In the genomic region with DNA sequence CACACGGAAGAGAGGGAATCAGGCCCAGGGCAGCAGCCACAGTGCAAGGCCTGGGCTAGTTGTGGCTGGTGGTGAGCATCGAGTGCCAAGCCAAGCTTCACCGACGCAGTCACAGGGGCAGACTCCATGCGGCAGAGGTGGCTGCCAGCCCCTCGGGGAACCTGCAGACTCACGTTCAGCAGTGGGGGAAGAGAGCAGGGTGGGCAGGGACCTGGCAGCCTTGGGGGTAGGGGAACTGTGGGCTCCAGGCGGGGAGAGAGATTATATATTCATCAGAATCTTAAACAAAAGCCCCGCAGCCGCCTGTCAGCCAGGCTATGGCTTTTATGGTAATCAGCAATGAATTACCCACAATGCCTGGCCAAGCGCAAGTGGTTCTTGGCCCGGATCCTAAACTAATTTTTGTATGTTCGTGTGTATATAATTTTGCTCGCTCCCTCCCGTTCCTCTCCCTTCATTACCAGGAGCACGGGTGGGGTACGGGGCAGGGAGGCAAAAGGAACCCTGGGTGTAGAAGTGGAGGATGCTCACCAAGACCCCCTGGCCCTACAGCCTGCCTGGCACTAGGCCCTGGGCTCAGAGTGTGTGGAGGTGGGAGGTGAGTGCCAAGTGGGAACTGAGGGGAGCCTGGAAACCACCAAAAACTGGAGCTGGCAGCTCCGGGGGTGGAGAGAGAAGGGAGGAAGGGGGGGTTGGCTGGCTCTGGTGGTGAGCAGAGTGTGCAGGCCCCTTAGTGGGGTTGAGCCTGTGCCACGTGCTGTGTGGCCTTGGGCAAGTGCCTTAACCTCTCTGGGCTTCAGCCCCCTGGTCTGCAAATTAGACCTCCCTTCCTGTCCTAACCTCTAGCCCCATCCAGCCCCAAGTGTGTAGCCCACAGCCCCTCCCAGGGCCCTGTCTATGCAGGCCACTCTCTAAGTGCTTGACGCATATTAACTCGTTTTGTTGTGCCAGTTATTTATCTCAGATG, we compare ENCODE assay signal across 1 cellular context.
A peak's percentile ranks its signal among the peaks of the same experiment; 100 is the strongest.
TF ChIP-seq lines count a peak whose summit lies in the region.

No MANE protein-coding gene starts in this region.

TF ChIP-seq in K562, 482 proteins besides CTCF, POLR2A, EP300 and RAD21 (continued from another document and continues in another):
- TF ChIP-seq, protein P1, sequence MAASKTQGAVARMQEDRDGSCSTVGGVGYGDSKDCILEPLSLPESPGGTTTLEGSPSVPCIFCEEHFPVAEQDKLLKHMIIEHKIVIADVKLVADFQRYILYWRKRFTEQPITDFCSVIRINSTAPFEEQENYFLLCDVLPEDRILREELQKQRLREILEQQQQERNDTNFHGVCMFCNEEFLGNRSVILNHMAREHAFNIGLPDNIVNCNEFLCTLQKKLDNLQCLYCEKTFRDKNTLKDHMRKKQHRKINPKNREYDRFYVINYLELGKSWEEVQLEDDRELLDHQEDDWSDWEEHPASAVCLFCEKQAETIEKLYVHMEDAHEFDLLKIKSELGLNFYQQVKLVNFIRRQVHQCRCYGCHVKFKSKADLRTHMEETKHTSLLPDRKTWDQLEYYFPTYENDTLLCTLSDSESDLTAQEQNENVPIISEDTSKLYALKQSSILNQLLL (CRISPR knock-in tag; IDR thresholded peaks at IDR 0.05; ENCODE audit: borderline replicate concordance): no peak
- TF ChIP-seq ZBTB7A (IDR thresholded peaks at IDR 0.05; ENCODE audit: borderline replicate concordance, control insufficient read depth, low read depth, low read length) (peak; percentile 59; the same call in 1 of the 2 replicates), CREB1 (IDR thresholded peaks at IDR 0.05) (peak; percentile 49; the same call in 1 of the 2 replicates), CREB1 (CRISPR knock-in tag; IDR thresholded peaks at IDR 0.05) (0 out of 2 replicates have a peak, but pooled peaks have one; percentile 28), ZNF134 (CRISPR knock-in tag; conservative IDR thresholded peaks at IDR 0.05) (no peak), KAT8 (IDR thresholded peaks at IDR 0.05; ENCODE audit: low read depth) (no peak), ZEB2 (IDR thresholded peaks at IDR 0.05) (no peak), RFX5 (IDR thresholded peaks at IDR 0.05; ENCODE audit: low read depth, low read length) (no peak), PHB (CRISPR knock-in tag; IDR thresholded peaks at IDR 0.05) (peak; percentile 98), SAP30 (IDR thresholded peaks at IDR 0.05; ENCODE audit: borderline replicate concordance, insufficient read depth, low read depth, low read length, poor library complexity, severe bottlenecking) (no peak), KDM1A (IDR thresholded peaks at IDR 0.05) (peak; percentile 54 to 71; a peak in 3 of 4 replicates), U2AF2 (optimal IDR thresholded peaks at IDR 0.05; ENCODE audit: low read depth, low read length) (no peak), SIN3A (IDR thresholded peaks at IDR 0.05; ENCODE audit: borderline replicate concordance in 2 of 2, control insufficient read depth in 1 of 2, low read depth in 2 of 2, low read length in 2 of 2) (peak in 1 of 2 experiments; percentile 72; a peak in 1 of 4 replicates), TARDBP (IDR thresholded peaks at IDR 0.05) (no peak), RFX7 (CRISPR knock-in tag; IDR thresholded peaks at IDR 0.05) (peak; percentile 87), ZBTB1 (CRISPR knock-in tag; IDR thresholded peaks at IDR 0.05; ENCODE audit: borderline replicate concordance, low read depth) (no peak), ZNF3 (CRISPR knock-in tag; IDR thresholded peaks at IDR 0.05) (no peak), CEBPG (CRISPR knock-in tag; IDR thresholded peaks at IDR 0.05) (no peak), CEBPG (tag; conservative IDR thresholded peaks at IDR 0.05 in 1 of 2, IDR thresholded peaks at IDR 0.05 in 1 of 2) (no peak), ZFPM2 (CRISPR knock-in tag; IDR thresholded peaks at IDR 0.05) (peak; percentile 61; the same call in 1 of the 2 replicates), COPS2 (conservative IDR thresholded peaks at IDR 0.05) (no peak), POLR2G (IDR thresholded peaks at IDR 0.05; ENCODE audit: low read depth, low read length) (peak; percentile 93), HCFC1 (IDR thresholded peaks at IDR 0.05; ENCODE audit: low read depth, low read length) (no peak), XRCC3 (IDR thresholded peaks at IDR 0.05) (no peak), SUPT5H (IDR thresholded peaks at IDR 0.05) (peak; percentile 92), XRCC4 (IDR thresholded peaks at IDR 0.05; ENCODE audit: extremely low read depth, insufficient read depth, insufficient read length) (no peak), NCOA2 (IDR thresholded peaks at IDR 0.05; ENCODE audit: partially characterized antibody in 2 of 2) (no peak), HNRNPLL (IDR thresholded peaks at IDR 0.05; ENCODE audit: low read depth, low read length, poor library complexity, severe bottlenecking) (no peak), HNRNPL (IDR thresholded peaks at IDR 0.05; ENCODE audit: low read depth, low read length) (no peak), CREBBP (IDR thresholded peaks at IDR 0.05; ENCODE audit: low read depth, low read length) (no peak)
- TF ChIP-seq, protein P2, sequence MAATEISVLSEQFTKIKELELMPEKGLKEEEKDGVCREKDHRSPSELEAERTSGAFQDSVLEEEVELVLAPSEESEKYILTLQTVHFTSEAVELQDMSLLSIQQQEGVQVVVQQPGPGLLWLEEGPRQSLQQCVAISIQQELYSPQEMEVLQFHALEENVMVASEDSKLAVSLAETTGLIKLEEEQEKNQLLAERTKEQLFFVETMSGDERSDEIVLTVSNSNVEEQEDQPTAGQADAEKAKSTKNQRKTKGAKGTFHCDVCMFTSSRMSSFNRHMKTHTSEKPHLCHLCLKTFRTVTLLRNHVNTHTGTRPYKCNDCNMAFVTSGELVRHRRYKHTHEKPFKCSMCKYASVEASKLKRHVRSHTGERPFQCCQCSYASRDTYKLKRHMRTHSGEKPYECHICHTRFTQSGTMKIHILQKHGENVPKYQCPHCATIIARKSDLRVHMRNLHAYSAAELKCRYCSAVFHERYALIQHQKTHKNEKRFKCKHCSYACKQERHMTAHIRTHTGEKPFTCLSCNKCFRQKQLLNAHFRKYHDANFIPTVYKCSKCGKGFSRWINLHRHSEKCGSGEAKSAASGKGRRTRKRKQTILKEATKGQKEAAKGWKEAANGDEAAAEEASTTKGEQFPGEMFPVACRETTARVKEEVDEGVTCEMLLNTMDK (IDR thresholded peaks at IDR 0.05; ENCODE audit: borderline replicate concordance, insufficient read depth, low read depth, low read length, poor library complexity, severe bottlenecking): no peak
- TF ChIP-seq, protein P3, sequence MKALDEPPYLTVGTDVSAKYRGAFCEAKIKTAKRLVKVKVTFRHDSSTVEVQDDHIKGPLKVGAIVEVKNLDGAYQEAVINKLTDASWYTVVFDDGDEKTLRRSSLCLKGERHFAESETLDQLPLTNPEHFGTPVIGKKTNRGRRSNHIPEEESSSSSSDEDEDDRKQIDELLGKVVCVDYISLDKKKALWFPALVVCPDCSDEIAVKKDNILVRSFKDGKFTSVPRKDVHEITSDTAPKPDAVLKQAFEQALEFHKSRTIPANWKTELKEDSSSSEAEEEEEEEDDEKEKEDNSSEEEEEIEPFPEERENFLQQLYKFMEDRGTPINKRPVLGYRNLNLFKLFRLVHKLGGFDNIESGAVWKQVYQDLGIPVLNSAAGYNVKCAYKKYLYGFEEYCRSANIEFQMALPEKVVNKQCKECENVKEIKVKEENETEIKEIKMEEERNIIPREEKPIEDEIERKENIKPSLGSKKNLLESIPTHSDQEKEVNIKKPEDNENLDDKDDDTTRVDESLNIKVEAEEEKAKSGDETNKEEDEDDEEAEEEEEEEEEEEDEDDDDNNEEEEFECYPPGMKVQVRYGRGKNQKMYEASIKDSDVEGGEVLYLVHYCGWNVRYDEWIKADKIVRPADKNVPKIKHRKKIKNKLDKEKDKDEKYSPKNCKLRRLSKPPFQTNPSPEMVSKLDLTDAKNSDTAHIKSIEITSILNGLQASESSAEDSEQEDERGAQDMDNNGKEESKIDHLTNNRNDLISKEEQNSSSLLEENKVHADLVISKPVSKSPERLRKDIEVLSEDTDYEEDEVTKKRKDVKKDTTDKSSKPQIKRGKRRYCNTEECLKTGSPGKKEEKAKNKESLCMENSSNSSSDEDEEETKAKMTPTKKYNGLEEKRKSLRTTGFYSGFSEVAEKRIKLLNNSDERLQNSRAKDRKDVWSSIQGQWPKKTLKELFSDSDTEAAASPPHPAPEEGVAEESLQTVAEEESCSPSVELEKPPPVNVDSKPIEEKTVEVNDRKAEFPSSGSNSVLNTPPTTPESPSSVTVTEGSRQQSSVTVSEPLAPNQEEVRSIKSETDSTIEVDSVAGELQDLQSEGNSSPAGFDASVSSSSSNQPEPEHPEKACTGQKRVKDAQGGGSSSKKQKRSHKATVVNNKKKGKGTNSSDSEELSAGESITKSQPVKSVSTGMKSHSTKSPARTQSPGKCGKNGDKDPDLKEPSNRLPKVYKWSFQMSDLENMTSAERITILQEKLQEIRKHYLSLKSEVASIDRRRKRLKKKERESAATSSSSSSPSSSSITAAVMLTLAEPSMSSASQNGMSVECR (CRISPR knock-in tag; IDR thresholded peaks at IDR 0.05): no peak
- TF ChIP-seq, protein P4, sequence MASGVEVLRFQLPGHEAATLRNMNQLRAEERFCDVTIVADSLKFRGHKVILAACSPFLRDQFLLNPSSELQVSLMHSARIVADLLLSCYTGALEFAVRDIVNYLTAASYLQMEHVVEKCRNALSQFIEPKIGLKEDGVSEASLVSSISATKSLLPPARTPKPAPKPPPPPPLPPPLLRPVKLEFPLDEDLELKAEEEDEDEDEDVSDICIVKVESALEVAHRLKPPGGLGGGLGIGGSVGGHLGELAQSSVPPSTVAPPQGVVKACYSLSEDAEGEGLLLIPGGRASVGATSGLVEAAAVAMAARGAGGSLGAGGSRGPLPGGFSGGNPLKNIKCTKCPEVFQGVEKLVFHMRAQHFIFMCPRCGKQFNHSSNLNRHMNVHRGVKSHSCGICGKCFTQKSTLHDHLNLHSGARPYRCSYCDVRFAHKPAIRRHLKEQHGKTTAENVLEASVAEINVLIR (CRISPR knock-in tag; IDR thresholded peaks at IDR 0.05): no peak
- TF ChIP-seq, protein P5, sequence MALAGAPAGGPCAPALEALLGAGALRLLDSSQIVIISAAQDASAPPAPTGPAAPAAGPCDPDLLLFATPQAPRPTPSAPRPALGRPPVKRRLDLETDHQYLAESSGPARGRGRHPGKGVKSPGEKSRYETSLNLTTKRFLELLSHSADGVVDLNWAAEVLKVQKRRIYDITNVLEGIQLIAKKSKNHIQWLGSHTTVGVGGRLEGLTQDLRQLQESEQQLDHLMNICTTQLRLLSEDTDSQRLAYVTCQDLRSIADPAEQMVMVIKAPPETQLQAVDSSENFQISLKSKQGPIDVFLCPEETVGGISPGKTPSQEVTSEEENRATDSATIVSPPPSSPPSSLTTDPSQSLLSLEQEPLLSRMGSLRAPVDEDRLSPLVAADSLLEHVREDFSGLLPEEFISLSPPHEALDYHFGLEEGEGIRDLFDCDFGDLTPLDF (CRISPR knock-in tag; IDR thresholded peaks at IDR 0.05): no peak
- TF ChIP-seq, protein P6, sequence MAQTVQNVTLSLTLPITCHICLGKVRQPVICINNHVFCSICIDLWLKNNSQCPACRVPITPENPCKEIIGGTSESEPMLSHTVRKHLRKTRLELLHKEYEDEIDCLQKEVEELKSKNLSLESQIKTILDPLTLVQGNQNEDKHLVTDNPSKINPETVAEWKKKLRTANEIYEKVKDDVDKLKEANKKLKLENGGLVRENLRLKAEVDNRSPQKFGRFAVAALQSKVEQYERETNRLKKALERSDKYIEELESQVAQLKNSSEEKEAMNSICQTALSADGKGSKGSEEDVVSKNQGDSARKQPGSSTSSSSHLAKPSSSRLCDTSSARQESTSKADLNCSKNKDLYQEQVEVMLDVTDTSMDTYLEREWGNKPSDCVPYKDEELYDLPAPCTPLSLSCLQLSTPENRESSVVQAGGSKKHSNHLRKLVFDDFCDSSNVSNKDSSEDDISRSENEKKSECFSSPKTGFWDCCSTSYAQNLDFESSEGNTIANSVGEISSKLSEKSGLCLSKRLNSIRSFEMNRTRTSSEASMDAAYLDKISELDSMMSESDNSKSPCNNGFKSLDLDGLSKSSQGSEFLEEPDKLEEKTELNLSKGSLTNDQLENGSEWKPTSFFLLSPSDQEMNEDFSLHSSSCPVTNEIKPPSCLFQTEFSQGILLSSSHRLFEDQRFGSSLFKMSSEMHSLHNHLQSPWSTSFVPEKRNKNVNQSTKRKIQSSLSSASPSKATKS (CRISPR knock-in tag; IDR thresholded peaks at IDR 0.05): no peak
- TF ChIP-seq, protein P7, sequence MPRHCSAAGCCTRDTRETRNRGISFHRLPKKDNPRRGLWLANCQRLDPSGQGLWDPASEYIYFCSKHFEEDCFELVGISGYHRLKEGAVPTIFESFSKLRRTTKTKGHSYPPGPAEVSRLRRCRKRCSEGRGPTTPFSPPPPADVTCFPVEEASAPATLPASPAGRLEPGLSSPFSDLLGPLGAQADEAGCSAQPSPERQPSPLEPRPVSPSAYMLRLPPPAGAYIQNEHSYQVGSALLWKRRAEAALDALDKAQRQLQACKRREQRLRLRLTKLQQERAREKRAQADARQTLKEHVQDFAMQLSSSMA (CRISPR knock-in tag; IDR thresholded peaks at IDR 0.05): no peak
- TF ChIP-seq, protein P8, sequence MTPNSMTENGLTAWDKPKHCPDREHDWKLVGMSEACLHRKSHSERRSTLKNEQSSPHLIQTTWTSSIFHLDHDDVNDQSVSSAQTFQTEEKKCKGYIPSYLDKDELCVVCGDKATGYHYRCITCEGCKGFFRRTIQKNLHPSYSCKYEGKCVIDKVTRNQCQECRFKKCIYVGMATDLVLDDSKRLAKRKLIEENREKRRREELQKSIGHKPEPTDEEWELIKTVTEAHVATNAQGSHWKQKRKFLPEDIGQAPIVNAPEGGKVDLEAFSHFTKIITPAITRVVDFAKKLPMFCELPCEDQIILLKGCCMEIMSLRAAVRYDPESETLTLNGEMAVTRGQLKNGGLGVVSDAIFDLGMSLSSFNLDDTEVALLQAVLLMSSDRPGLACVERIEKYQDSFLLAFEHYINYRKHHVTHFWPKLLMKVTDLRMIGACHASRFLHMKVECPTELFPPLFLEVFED (CRISPR knock-in tag; conservative IDR thresholded peaks at IDR 0.05): peak; percentile 99
- TF ChIP-seq, protein P9, sequence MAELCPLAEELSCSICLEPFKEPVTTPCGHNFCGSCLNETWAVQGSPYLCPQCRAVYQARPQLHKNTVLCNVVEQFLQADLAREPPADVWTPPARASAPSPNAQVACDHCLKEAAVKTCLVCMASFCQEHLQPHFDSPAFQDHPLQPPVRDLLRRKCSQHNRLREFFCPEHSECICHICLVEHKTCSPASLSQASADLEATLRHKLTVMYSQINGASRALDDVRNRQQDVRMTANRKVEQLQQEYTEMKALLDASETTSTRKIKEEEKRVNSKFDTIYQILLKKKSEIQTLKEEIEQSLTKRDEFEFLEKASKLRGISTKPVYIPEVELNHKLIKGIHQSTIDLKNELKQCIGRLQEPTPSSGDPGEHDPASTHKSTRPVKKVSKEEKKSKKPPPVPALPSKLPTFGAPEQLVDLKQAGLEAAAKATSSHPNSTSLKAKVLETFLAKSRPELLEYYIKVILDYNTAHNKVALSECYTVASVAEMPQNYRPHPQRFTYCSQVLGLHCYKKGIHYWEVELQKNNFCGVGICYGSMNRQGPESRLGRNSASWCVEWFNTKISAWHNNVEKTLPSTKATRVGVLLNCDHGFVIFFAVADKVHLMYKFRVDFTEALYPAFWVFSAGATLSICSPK (IDR thresholded peaks at IDR 0.05; ENCODE audit: borderline replicate concordance): no peak
- TF ChIP-seq, protein P10, sequence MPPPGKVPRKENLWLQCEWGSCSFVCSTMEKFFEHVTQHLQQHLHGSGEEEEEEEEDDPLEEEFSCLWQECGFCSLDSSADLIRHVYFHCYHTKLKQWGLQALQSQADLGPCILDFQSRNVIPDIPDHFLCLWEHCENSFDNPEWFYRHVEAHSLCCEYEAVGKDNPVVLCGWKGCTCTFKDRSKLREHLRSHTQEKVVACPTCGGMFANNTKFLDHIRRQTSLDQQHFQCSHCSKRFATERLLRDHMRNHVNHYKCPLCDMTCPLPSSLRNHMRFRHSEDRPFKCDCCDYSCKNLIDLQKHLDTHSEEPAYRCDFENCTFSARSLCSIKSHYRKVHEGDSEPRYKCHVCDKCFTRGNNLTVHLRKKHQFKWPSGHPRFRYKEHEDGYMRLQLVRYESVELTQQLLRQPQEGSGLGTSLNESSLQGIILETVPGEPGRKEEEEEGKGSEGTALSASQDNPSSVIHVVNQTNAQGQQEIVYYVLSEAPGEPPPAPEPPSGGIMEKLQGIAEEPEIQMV (tag; conservative IDR thresholded peaks at IDR 0.05; ENCODE audit: low read depth): no peak
